9 cellular contexts compared by ENCODE assay signal in genomic region chr3:99108508-99108907, GRCh38.
DNase-seq lines count a peak whose midpoint lies in the region; ATAC-seq and TF ChIP-seq lines count a peak whose summit lies in the region.
"Had no signal": no experiment of that assay in that cellular context is flagged by ENCODE, and none has a peak within 500 bp of the region (broad histone marks: within the 10 kb centered on the region; RNA-seq: fewer than 3 reads in every experiment).

No MANE protein-coding gene starts in this region.

- H3K4me3 ChIP-seq in DND-41 (ENCODE audit: low read depth in 1 of 2, low read length in 2 of 2), result no peak overlapping the region
- H3K4me3 ChIP-seq in epithelial cell of esophagus (ENCODE audit: low read length), result no peak overlapping the region
- H3K4me3 ChIP-seq: pancreas had no signal

- H3K27ac ChIP-seq in DND-41 (ENCODE audit: low read length), result no peak overlapping the region
- H3K27ac ChIP-seq: pancreas had no signal

- no peaks in the 10 kb centered on the region for H3K9me3 ChIP-seq in DND-41 (ENCODE audit: insufficient read depth, low read length, severe bottlenecking)
- H3K9me3 ChIP-seq: pancreas had no signal

- TF ChIP-seq CTCF in DND-41 (IDR thresholded peaks at IDR 0.05; ENCODE audit: borderline replicate concordance, extremely low read depth, low read length, poor library complexity, severe bottlenecking) (no peak), epithelial cell of esophagus (IDR thresholded peaks at IDR 0.05; ENCODE audit: insufficient read depth, low read depth, low read length, missing control alignments) (no peak)

- H3K4me1 ChIP-seq in DND-41 (ENCODE audit: insufficient read depth, low read length), result no peaks in the 10 kb centered on the region
- H3K4me1 ChIP-seq: pancreas had no signal

- DNase-seq in DND-41 (no peak), NCI-H226 (peak; percentile 93), epithelial cell of esophagus (ENCODE audit: low read depth) (peak; percentile 93), non-pigmented ciliary epithelial cell (ENCODE audit: low read depth) (peak; percentile 94), NCI-H187 (lab: John Stamatoyannopoulos, UW) (no peak)
- DNase-seq in activated CD4-positive, alpha-beta T cell treated with anti-CD3 and anti-CD28 coated beads, Interleukin-2, amount 50 U/mL, for 48 hours, result no peak
- DNase-seq: pancreas had no signal

- H4K20me1 ChIP-seq in DND-41 (ENCODE audit: insufficient read depth, low read length), result no peaks in the 10 kb centered on the region

- H3K4me2 ChIP-seq in DND-41 (ENCODE audit: insufficient read depth, low read length), result no peak overlapping the region

- ATAC-seq in DND-41 (ENCODE audit: insufficient read depth, low read depth), result peak; percentile 22; the same call in 1 of the 3 replicates
- no peak for ATAC-seq in GM18858 (IDR thresholded peaks at IDR 0.05; ENCODE audit: unreplicated experiment)
- ATAC-seq in HG02840 (IDR thresholded peaks at IDR 0.05; ENCODE audit: low FRiP score, unreplicated experiment), result no peak

- H2AFZ ChIP-seq in DND-41 (ENCODE audit: low read depth, low read length), result no peak overlapping the region

- H3K36me3 ChIP-seq in DND-41 (ENCODE audit: insufficient read depth, low read length), result no peaks in the 10 kb centered on the region
- H3K36me3 ChIP-seq: pancreas had no signal

- H3K9ac ChIP-seq in DND-41 (ENCODE audit: low read depth, low read length), result no peak overlapping the region

- no peaks in the 10 kb centered on the region for H3K79me2 ChIP-seq in DND-41 (ENCODE audit: insufficient read depth, low read length)

- H3K27me3 ChIP-seq in DND-41 (ENCODE audit: insufficient read depth, low read length, poor library complexity), result no peaks in the 10 kb centered on the region
- H3K27me3 ChIP-seq: pancreas had no signal

Comparison
In these comparisons a context has a peak if more than half of its experiments do, and no peak if none do; other contexts are left out.
1. DNase-seq: peak in NCI-H226 (single experiment), epithelial cell of esophagus (single experiment) and non-pigmented ciliary epithelial cell (single experiment); none in DND-41 (single experiment), activated CD4-positive, alpha-beta T cell treated with anti-CD3 and anti-CD28 coated beads, Interleukin-2, amount 50 U/mL, for 48 hours (0 of 2) and NCI-H187 (0 of 2).